Comparison of ENCODE assay signal across 17 cellular contexts in genomic region chr11:134453441-134453840, GRCh38. TPM values are rescaled to one million over a fixed set of nuclear protein-coding genes. Genes with fewer than 3 reads are reported as not detected.
A peak's percentile ranks its signal among the peaks of the same experiment; 100 is the strongest.
DNase-seq lines count a peak whose midpoint lies in the region; ATAC-seq and TF ChIP-seq lines count a peak whose summit lies in the region.
"Had no signal": no experiment of that assay in that cellular context is flagged by ENCODE, and none has a peak within 500 bp of the region (broad histone marks: within the 10 kb centered on the region; RNA-seq: fewer than 3 reads in every experiment).

No MANE protein-coding gene starts in this region.

- TF ChIP-seq CTCF in heart left ventricle (IDR thresholded peaks at IDR 0.05) (no peak), upper lobe of right lung (IDR thresholded peaks at IDR 0.05) (no peak)

- 65 to 80% (median 75%) methylated on average over 6 of the region's 6 CpGs for WGBS in heart left ventricle, 4 donors

- H3K27me3 ChIP-seq in heart left ventricle (peaks cover 0 to 5% (median 0%) of the 10 kb centered on the region in 9 donors), layer of hippocampus (ENCODE audit: control insufficient read depth, insufficient read depth, low read length) (no peaks in the 10 kb centered on the region), upper lobe of right lung (no peaks in the 10 kb centered on the region), Karpas-422 (ENCODE audit: low read length) (no peaks in the 10 kb centered on the region)
- no peaks in the 10 kb centered on the region for H3K27me3 ChIP-seq in CD8-positive, alpha-beta memory T cell (ENCODE audit: insufficient read depth, low read length, poor library complexity, severe bottlenecking)

- H3K9me3 ChIP-seq in heart left ventricle (peaks cover 0 to 18% (median 10%) of the 10 kb centered on the region in 12 donors), upper lobe of right lung (no peaks in the 10 kb centered on the region), Karpas-422 (ENCODE audit: low read length) (no peaks in the 10 kb centered on the region)
- peaks cover 7% of the 10 kb centered on the region for H3K9me3 ChIP-seq in CD8-positive, alpha-beta memory T cell (ENCODE audit: low read length)

- H3K36me3 Mint-ChIP-seq in CD8-positive, alpha-beta memory T cell, result no peaks in the 10 kb centered on the region
- H3K36me3 Mint-ChIP-seq in stimulated activated naive B cell treated with anti-CD40 and anti-IgM and Interleukin-4, amounts not matched to agents 10 μg/mL and 1 μg/mL and 100 μg/mL, for 72 hours, result no peaks in the 10 kb centered on the region

- H3K36me3 ChIP-seq in heart left ventricle (no peaks in the 10 kb centered on the region), upper lobe of right lung (no peaks in the 10 kb centered on the region), Karpas-422 (ENCODE audit: insufficient read depth, low read length) (no peaks in the 10 kb centered on the region)
- no peaks in the 10 kb centered on the region for H3K36me3 ChIP-seq in CD8-positive, alpha-beta memory T cell (ENCODE audit: insufficient read depth, low read length)

- no peak for TF ChIP-seq POLR2A in heart left ventricle (IDR thresholded peaks at IDR 0.05)

- H3K79me2 ChIP-seq in Karpas-422 (ENCODE audit: low read length), result no peaks in the 10 kb centered on the region

- ATAC-seq in left ventricle myocardium superior (peak; percentile 34), heart left ventricle (no peak), upper lobe of right lung (no peak)
- ATAC-seq in stimulated activated naive B cell treated with anti-CD40 and anti-IgM and Interleukin-4, amounts not matched to agents 10 μg/mL and 1 μg/mL and 100 μg/mL, for 72 hours (replicated peaks), result no peak

- no peak overlapping the region for H3K4me3 Mint-ChIP-seq in CD8-positive, alpha-beta memory T cell
- no peak overlapping the region for H3K4me3 Mint-ChIP-seq in stimulated activated naive B cell treated with anti-CD40 and anti-IgM and Interleukin-4, amounts not matched to agents 10 μg/mL and 1 μg/mL and 100 μg/mL, for 72 hours
- H3K4me3 Mint-ChIP-seq: CD4-positive, alpha-beta T cell had no signal

- no peaks in the 10 kb centered on the region for H3K9me2 ChIP-seq in Karpas-422 (replicated peaks; ENCODE audit: insufficient read depth, low read length)

- H3K4me1 ChIP-seq in heart left ventricle, result no peaks in the 10 kb centered on the region
- H3K4me1 ChIP-seq in upper lobe of right lung, result no peaks in the 10 kb centered on the region
- H3K4me1 ChIP-seq in CD8-positive, alpha-beta memory T cell (ENCODE audit: insufficient read depth, low read length), result no peaks in the 10 kb centered on the region
- H3K4me1 ChIP-seq in Karpas-422 (ENCODE audit: low read length), result no peaks in the 10 kb centered on the region

- POLR2A ChIA-PET in CD8-positive, alpha-beta memory T cell (lab: Charles Lee), result no interaction called here

- H2AFZ ChIP-seq in Karpas-422 (ENCODE audit: low read length), result no peak overlapping the region

- H3K27me3 Mint-ChIP-seq in CD8-positive, alpha-beta memory T cell, result peaks cover 9 to 14% of the 10 kb centered on the region in 2 donors
- no peaks in the 10 kb centered on the region for H3K27me3 Mint-ChIP-seq in stimulated activated naive B cell treated with anti-CD40 and anti-IgM and Interleukin-4, amounts not matched to agents 10 μg/mL and 1 μg/mL and 100 μg/mL, for 72 hours

- H3K4me1 Mint-ChIP-seq in CD8-positive, alpha-beta memory T cell, result no peaks in the 10 kb centered on the region
- no peaks in the 10 kb centered on the region for H3K4me1 Mint-ChIP-seq in stimulated activated naive B cell treated with anti-CD40 and anti-IgM and Interleukin-4, amounts not matched to agents 10 μg/mL and 1 μg/mL and 100 μg/mL, for 72 hours

- intact Hi-C loops in left ventricle myocardium superior (cut with micrococcal nuclease) (no loop called here), heart left ventricle (cut with DNase I) (no loop called here), posterior cingulate gyrus (cut with DNase I) (loop anchor here (5.0 kb wide), 1 partner anchor 36 kb away; no protein-coding TSS in a partner anchor), upper lobe of right lung (cut with DNase I) (no loop called here)

- peaks cover 0 to 21% (median 17%) of the 10 kb centered on the region in 5 donors for H3K9me3 Mint-ChIP-seq in CD8-positive, alpha-beta memory T cell
- H3K9me3 Mint-ChIP-seq in stimulated activated naive B cell treated with anti-CD40 and anti-IgM and Interleukin-4, amounts not matched to agents 10 μg/mL and 1 μg/mL and 100 μg/mL, for 72 hours, result peaks cover 4 to 8% of the 10 kb centered on the region in 2 donors

- H3K9ac ChIP-seq in Karpas-422 (ENCODE audit: low read length), result no peak overlapping the region

- no peak overlapping the region for H3K4me2 ChIP-seq in Karpas-422 (ENCODE audit: low read depth, low read length, poor library complexity, severe bottlenecking)

- DNase-seq in left ventricle myocardium superior (no peak), heart left ventricle (no peak), posterior cingulate gyrus (peak in 7 of 10 donors; percentile 38 to 95 (median 67)), upper lobe of right lung (peak; percentile 55), Karpas-422 (no peak)
- no peak for DNase-seq in CD8-positive, alpha-beta memory T cell
- no peak for DNase-seq in stimulated activated naive B cell treated with anti-CD40 and anti-IgM and Interleukin-4, amounts not matched to agents 10 μg/mL and 1 μg/mL and 100 μg/mL, for 72 hours
- DNase-seq: CD4-positive, alpha-beta T cell; DMS153; GF-D8; NCI-H1092 treated with DMSO at 0.1 percent for 48 hours; NCI-H2081; NCI-H748 treated with DMSO at 0.1 percent for 48 hours; NK-92 treated with Interleukin-12 subunit alpha and Interleukin-12 subunit beta, amount 100 ng/mL, for 24 hours; SHP77 had no signal

- H4K20me1 ChIP-seq in Karpas-422 (ENCODE audit: insufficient read depth, low read depth, low read length), result no peaks in the 10 kb centered on the region

- H3K4me3 ChIP-seq in heart left ventricle (no peak overlapping the region), upper lobe of right lung (no peak overlapping the region), Karpas-422 (ENCODE audit: low read length) (no peak overlapping the region)
- no peak overlapping the region for H3K4me3 ChIP-seq in CD8-positive, alpha-beta memory T cell (ENCODE audit: low read length)

- H3K27ac ChIP-seq in heart left ventricle (no peak overlapping the region), layer of hippocampus (ENCODE audit: low read depth, low read length) (peak overlapping the region; percentile 58), upper lobe of right lung (no peak overlapping the region), Karpas-422 (ENCODE audit: low read length) (no peak overlapping the region)
- H3K27ac ChIP-seq in CD8-positive, alpha-beta memory T cell (ENCODE audit: low read depth, low read length), result no peak overlapping the region

- CTCF ChIA-PET in CD8-positive, alpha-beta memory T cell (lab: Charles Lee), result no interaction called here

- H3K27ac Mint-ChIP-seq in CD8-positive, alpha-beta memory T cell, result no peak overlapping the region
- no peak overlapping the region for H3K27ac Mint-ChIP-seq in stimulated activated naive B cell treated with anti-CD40 and anti-IgM and Interleukin-4, amounts not matched to agents 10 μg/mL and 1 μg/mL and 100 μg/mL, for 72 hours
- H3K27ac Mint-ChIP-seq: CD4-positive, alpha-beta T cell had no signal

RNA-seq across cellular contexts. Expression of gene B3GAT1, which starts 41.4 kb away (rescaled TPM):
- total RNA-seq in left ventricle myocardium superior (0.17 TPM), heart left ventricle (under 1 TPM in 6 of 9 donors, not detected in 3; 0.05 to 0.64 (median 0.15) TPM), upper lobe of right lung (1.2 TPM)
- polyA plus RNA-seq in heart left ventricle, result under 1 TPM in 1 of 2 donors, not detected in 1; 0.04 TPM
- total RNA-seq in CD8-positive, alpha-beta memory T cell, result under 1 TPM; 0.35 to 0.44 TPM
- polyA plus RNA-seq in CD8-positive, alpha-beta memory T cell, result 0.07 TPM
- total RNA-seq in Karpas-422 (2014; rRNA removed; shearing (Covaris generic); ENCODE audit: low replicate concordance), result not detected in 2 replicates
- polyA plus RNA-seq: BJ had no signal

Comparison
In these comparisons a context has a peak if more than half of its experiments do, and no peak if none do; other contexts are left out.
1. DNase-seq: peak in posterior cingulate gyrus (7 of 10) and upper lobe of right lung (single experiment); none in left ventricle myocardium superior (single experiment), heart left ventricle (0 of 5), CD8-positive, alpha-beta memory T cell (0 of 5), stimulated activated naive B cell treated with anti-CD40 and anti-IgM and Interleukin-4, amounts not matched to agents 10 μg/mL and 1 μg/mL and 100 μg/mL, for 72 hours (single experiment) and Karpas-422 (single experiment).